In genomic region chr2:30492185-30492584, GRCh38 we compare ENCODE assay signal across 18 cellular contexts.
"Had no signal": no experiment of that assay in that cellular context is flagged by ENCODE, and none has a peak within 500 bp of the region (broad histone marks: within the 10 kb centered on the region; RNA-seq: fewer than 3 reads in every experiment).

No MANE protein-coding gene starts in this region.

- H3K4me3 ChIP-seq: ascending aorta, pancreas, SJSA1, suprapubic skin, upper lobe of left lung had no signal

- DNase-seq: activated CD4-positive, alpha-beta T cell treated with anti-CD3 and anti-CD28 coated beads, Interleukin-2, amount 50 U/mL, for 48 hours; activated effector memory CD4-positive, alpha-beta T cell treated with anti-CD3 and anti-CD28 coated beads, Interleukin-2, amount 50 U/mL, for 16 hours; activated T-cell treated with anti-CD3 and anti-CD28 coated beads, Interleukin-2, amount 50 U/mL, for 24 hours; dermis blood vessel endothelial cell; endodermal cell; mammary epithelial cell; pancreas; small intestine; stimulated activated CD4-positive, alpha-beta T cell treated with anti-CD3 and anti-CD28 coated beads, Interleukin-4, amount 100 ng/mL, for 4 hours; stimulated activated CD8-positive, alpha-beta memory T cell treated with anti-CD3 and anti-CD28 coated beads, Interleukin-4, amount 100 ng/mL, for 48 hours; stimulated activated naive CD4-positive, alpha-beta T cell treated with Interleukin-2 at 50 U/mL for 16 hours; T-helper 9 cell; upper lobe of left lung had no signal

- H3K27me3 Mint-ChIP-seq: activated T-cell treated with anti-CD3 and anti-CD28 coated beads, Interleukin-2, amount 50 U/mL, for 24 hours had no signal

- H3K4me1 Mint-ChIP-seq: endodermal cell had no signal

- H3K36me3 ChIP-seq: ascending aorta, pancreas, SJSA1, suprapubic skin, upper lobe of left lung had no signal

- H3K9me3 ChIP-seq: ascending aorta, pancreas, SJSA1, suprapubic skin had no signal

- H3K27ac ChIP-seq: pancreas, SJSA1, suprapubic skin, VCaP had no signal

- H3K27ac Mint-ChIP-seq: activated T-cell treated with anti-CD3 and anti-CD28 coated beads, Interleukin-2, amount 50 U/mL, for 24 hours; endodermal cell had no signal

- ATAC-seq: left lobe of liver, pancreas had no signal

- H3K27me3 ChIP-seq: ascending aorta, pancreas, SJSA1, suprapubic skin, upper lobe of left lung had no signal

- H3K9me3 Mint-ChIP-seq: endodermal cell had no signal

- H3K4me3 Mint-ChIP-seq: activated T-cell treated with anti-CD3 and anti-CD28 coated beads, Interleukin-2, amount 50 U/mL, for 24 hours; endodermal cell had no signal
